1 cellular context compared by ENCODE assay signal in genomic region chr19:3216874-3217273, GRCh38.
TF ChIP-seq lines count a peak whose summit lies in the region.

No MANE protein-coding gene starts in this region.

TF ChIP-seq in IMR-90, 13 proteins besides CTCF, POLR2A, EP300 and RAD21 (continued from another document):
- no peak for TF ChIP-seq RCOR1 (IDR thresholded peaks at IDR 0.05; ENCODE audit: insufficient replicate concordance, low read length)
- TF ChIP-seq ELK1 (IDR thresholded peaks at IDR 0.05; ENCODE audit: borderline replicate concordance, low read depth, low read length), result no peak
- TF ChIP-seq CHD1 (IDR thresholded peaks at IDR 0.05; ENCODE audit: low read depth, low read length), result no peak
- TF ChIP-seq MAFK (IDR thresholded peaks at IDR 0.05; ENCODE audit: low read depth, low read length), result no peak
- no peak for TF ChIP-seq USF2 (IDR thresholded peaks at IDR 0.05; ENCODE audit: low read depth, low read length)
- no peak for TF ChIP-seq CEBPB (IDR thresholded peaks at IDR 0.05; ENCODE audit: low read depth, low read length)
- no peak for TF ChIP-seq BHLHE40 (IDR thresholded peaks at IDR 0.05; ENCODE audit: low read depth, low read length)
